8 cellular contexts compared by ENCODE assay signal in genomic region chrX:72238721-72239475, GRCh38. TPM values are rescaled to one million over a fixed set of nuclear protein-coding genes. Genes with fewer than 3 reads are reported as not detected.
A peak's percentile ranks its signal among the peaks of the same experiment; 100 is the strongest.
DNase-seq lines count a peak whose midpoint lies in the region; ATAC-seq and TF ChIP-seq lines count a peak whose summit lies in the region.

Gene ERCC6L (minus strand): TSS chrX:72239027. CDS start chrX:72238911, 116 bp downstream.

- H3K27ac ChIP-seq in coronary artery, result peak within 1 kb of the TSS in 1 of 2 donors; percentile 63

- DNase-seq in Ammon's horn (ENCODE audit: low spot score), result peak; percentile 88
- peak; percentile 27 for DNase-seq in NCI-H524 treated with DMSO at 0.1 percent for 48 hours (lab: John Stamatoyannopoulos, UW)
- DNase-seq in activated CD4-positive, alpha-beta T cell treated with anti-CD3 and anti-CD28 coated beads, Interleukin-2, amount 10 ng/mL, durations not matched to agents 24 days and 14 days, result peak; percentile 96
- peak; percentile 83 for DNase-seq in coronary artery (ENCODE audit: low spot score)
- peak; percentile 96 for DNase-seq in left kidney (ENCODE audit: low read depth, low spot score)
- peak; percentile 81 to 88 for DNase-seq in stimulated activated CD4-positive, alpha-beta T cell treated with anti-CD3 and anti-CD28 coated beads, Interleukin-2, amount 100 ng/mL, for 24 hours

- H3K9me3 Mint-ChIP-seq in activated CD4-positive, alpha-beta T cell treated with anti-CD3 and anti-CD28 coated beads, Interleukin-2, amount 10 ng/mL, durations not matched to agents 24 days and 14 days, result no peaks in the 10 kb centered on the region

- intact Hi-C loops in activated CD4-positive, alpha-beta T cell treated with anti-CD3 and anti-CD28 coated beads, Interleukin-2, amount 10 ng/mL, durations not matched to agents 24 days and 14 days (cut with micrococcal nuclease), result loop anchor here (2.0 kb wide), 1 partner anchor 58 kb away; the partner anchor contains the start of gene PIN4

- peak; percentile 98 for ATAC-seq in GM19043 (IDR thresholded peaks at IDR 0.05; ENCODE audit: low read depth, unreplicated experiment)
- peak; percentile 96 for ATAC-seq in HG03342 (IDR thresholded peaks at IDR 0.05; ENCODE audit: unreplicated experiment)

- H3K4me1 Mint-ChIP-seq in activated CD4-positive, alpha-beta T cell treated with anti-CD3 and anti-CD28 coated beads, Interleukin-2, amount 10 ng/mL, durations not matched to agents 24 days and 14 days, result peaks cover 17% of the 10 kb centered on the region

- H3K4me3 ChIP-seq in coronary artery, result peak within 1 kb of the TSS; percentile 58

- H3K27me3 Mint-ChIP-seq in activated CD4-positive, alpha-beta T cell treated with anti-CD3 and anti-CD28 coated beads, Interleukin-2, amount 10 ng/mL, durations not matched to agents 24 days and 14 days, result no peaks in the 10 kb centered on the region

- TF ChIP-seq CTCF in coronary artery (IDR thresholded peaks at IDR 0.05), result no peak

- peak within 1 kb of the TSS; percentile 53 for H3K27ac Mint-ChIP-seq in activated CD4-positive, alpha-beta T cell treated with anti-CD3 and anti-CD28 coated beads, Interleukin-2, amount 10 ng/mL, durations not matched to agents 24 days and 14 days

- peak within 1 kb of the TSS; percentile 84 for H3K4me3 Mint-ChIP-seq in activated CD4-positive, alpha-beta T cell treated with anti-CD3 and anti-CD28 coated beads, Interleukin-2, amount 10 ng/mL, durations not matched to agents 24 days and 14 days

- peaks cover 10% of the 10 kb centered on the region for H3K36me3 Mint-ChIP-seq in activated CD4-positive, alpha-beta T cell treated with anti-CD3 and anti-CD28 coated beads, Interleukin-2, amount 10 ng/mL, durations not matched to agents 24 days and 14 days (ENCODE audit: low read depth)

RNA-seq across cellular contexts. Expression of gene ERCC6L, which starts in this region (rescaled TPM):
- total RNA-seq in activated CD4-positive, alpha-beta T cell treated with anti-CD3 and anti-CD28 coated beads, Interleukin-2, amount 10 ng/mL, durations not matched to agents 24 days and 14 days, result 8.1 and 8.3 TPM in 2 replicates

Comparison
In these comparisons a context has a peak if more than half of its experiments do, and no peak if none do; other contexts are left out.
1. DNase-seq: peak in every context shown above with its lines; median percentile 96 in activated CD4-positive, alpha-beta T cell treated with anti-CD3 and anti-CD28 coated beads, Interleukin-2, amount 10 ng/mL, durations not matched to agents 24 days and 14 days; 96 in left kidney; 88 in Ammon's horn; 84 in stimulated activated CD4-positive, alpha-beta T cell treated with anti-CD3 and anti-CD28 coated beads, Interleukin-2, amount 100 ng/mL, for 24 hours; 83 in coronary artery; 27 in NCI-H524 treated with DMSO at 0.1 percent for 48 hours.